In genomic region chr5:96244696-96245095, GRCh38 we compare ENCODE assay signal across 2 cellular contexts.
TF ChIP-seq lines count a peak whose summit lies in the region.

No MANE protein-coding gene starts in this region.

TF ChIP-seq in SK-N-SH, 30 proteins besides CTCF, POLR2A, EP300 and RAD21 (continued from another document):
- TF ChIP-seq REST (IDR thresholded peaks at IDR 0.05; ENCODE audit: low read depth, low read length) (no peak), SMC3 (IDR thresholded peaks at IDR 0.05; ENCODE audit: low read depth, low read length) (no peak), MAX (IDR thresholded peaks at IDR 0.05; ENCODE audit: low read depth) (no peak), ELF1 (IDR thresholded peaks at IDR 0.05) (no peak), SIN3A (IDR thresholded peaks at IDR 0.05; ENCODE audit: borderline replicate concordance, low read depth, low read length) (no peak), TEAD4 (IDR thresholded peaks at IDR 0.05; ENCODE audit: borderline replicate concordance, insufficient read depth) (no peak), GATA2 (CRISPR knock-in tag; IDR thresholded peaks at IDR 0.05) (no peak), MXI1 (IDR thresholded peaks at IDR 0.05; ENCODE audit: low read depth, low read length) (no peak), FOXJ3 (CRISPR knock-in tag; IDR thresholded peaks at IDR 0.05) (no peak), TAF1 (IDR thresholded peaks at IDR 0.05; ENCODE audit: borderline replicate concordance, low read depth, low read length) (no peak), JUND (IDR thresholded peaks at IDR 0.05) (no peak), RCOR1 (IDR thresholded peaks at IDR 0.05; ENCODE audit: low read length) (no peak), YY1 (IDR thresholded peaks at IDR 0.05; ENCODE audit: low read depth) (no peak), TCF12 (IDR thresholded peaks at IDR 0.05) (no peak), PBX3 (IDR thresholded peaks at IDR 0.05) (no peak)
TF ChIP-seq in SK-N-SH: peak in this region for 0.

TF ChIP-seq in SK-N-SH treated with all-trans-retinoic acid at 6 μM for 48 hours, 23 proteins besides CTCF, POLR2A, EP300 and RAD21 (continued from another document):
- no peak for TF ChIP-seq TSHZ2 (CRISPR knock-in tag; IDR thresholded peaks at IDR 0.05)
- no peak for TF ChIP-seq ARNTL (CRISPR knock-in tag; IDR thresholded peaks at IDR 0.05; ENCODE audit: borderline replicate concordance, low read depth)
- TF ChIP-seq BACH2 (CRISPR knock-in tag; IDR thresholded peaks at IDR 0.05; ENCODE audit: borderline replicate concordance), result no peak
- TF ChIP-seq PATZ1 (CRISPR knock-in tag; IDR thresholded peaks at IDR 0.05; ENCODE audit: borderline replicate concordance), result no peak
- no peak for TF ChIP-seq PPARA (CRISPR knock-in tag; IDR thresholded peaks at IDR 0.05; ENCODE audit: borderline replicate concordance)
- TF ChIP-seq ZFP30 (CRISPR knock-in tag; IDR thresholded peaks at IDR 0.05), result no peak
- no peak for TF ChIP-seq CSDC2 (CRISPR knock-in tag; IDR thresholded peaks at IDR 0.05)
- no peak for TF ChIP-seq GLIS3 (CRISPR knock-in tag; IDR thresholded peaks at IDR 0.05)
- TF ChIP-seq CSRNP3 (CRISPR knock-in tag; IDR thresholded peaks at IDR 0.05), result no peak
- TF ChIP-seq ZNF70 (CRISPR knock-in tag; IDR thresholded peaks at IDR 0.05), result no peak
- no peak for TF ChIP-seq OSR1 (CRISPR knock-in tag; IDR thresholded peaks at IDR 0.05)
